In genomic region chr5:178368278-178368677, GRCh38 we compare ENCODE assay signal across 15 cellular contexts.
"Had no signal": no experiment of that assay in that cellular context is flagged by ENCODE, and none has a peak within 500 bp of the region (broad histone marks: within the 10 kb centered on the region; RNA-seq: fewer than 3 reads in every experiment).

No MANE protein-coding gene starts in this region.

- H3K4me1 Mint-ChIP-seq: activated CD4-positive, alpha-beta memory T cell treated with anti-CD3 and anti-CD28 coated beads, Interleukin-2, amount 10 ng/mL, durations not matched to agents 7 days and 5 days had no signal

- H3K27me3 ChIP-seq: ascending aorta, heart right ventricle had no signal

- H3K79me2 ChIP-seq: parathyroid adenoma had no signal

- H3K9me3 Mint-ChIP-seq: activated CD4-positive, alpha-beta memory T cell treated with anti-CD3 and anti-CD28 coated beads, Interleukin-2, amount 10 ng/mL, durations not matched to agents 7 days and 5 days; T-helper 1 cell treated with Interleukin-12 subunit alpha and Interleukin-12 subunit beta and Interleukin-4 antibody, amounts not matched to agents 30 μg/mL and 1 μg/mL, for 36 hours had no signal

- H3K4me3 ChIP-seq: ascending aorta, gastrocnemius medialis, heart right ventricle, lower lobe of right lung, thoracic aorta had no signal

- H3K4me3 Mint-ChIP-seq: activated CD4-positive, alpha-beta memory T cell treated with anti-CD3 and anti-CD28 coated beads, Interleukin-2, amount 10 ng/mL, durations not matched to agents 7 days and 5 days; mesothelial cell of epicardium; T-helper 1 cell treated with Interleukin-12 subunit alpha and Interleukin-12 subunit beta and Interleukin-4 antibody, amounts not matched to agents 30 μg/mL and 1 μg/mL, for 36 hours; WTC11 had no signal

- H3K9me3 ChIP-seq: ascending aorta, gastrocnemius medialis, heart right ventricle, lower lobe of right lung, thoracic aorta had no signal

- H3K27ac ChIP-seq: ascending aorta, epithelial cell of prostate, gastrocnemius medialis, heart right ventricle, lower lobe of right lung, parathyroid adenoma, thoracic aorta had no signal

- H3K4me1 ChIP-seq: gastrocnemius medialis, lower lobe of right lung, parathyroid adenoma had no signal

- DNase-seq: activated CD4-positive, alpha-beta memory T cell treated with anti-CD3 and anti-CD28 coated beads, Interleukin-2, amount 10 ng/mL, durations not matched to agents 7 days and 5 days; activated CD4-positive, alpha-beta T cell treated with anti-CD3 and anti-CD28 coated beads for 4 hours; gastrocnemius medialis; heart right ventricle; left cardiac atrium; lower lobe of right lung; stimulated activated CD4-positive, alpha-beta T cell treated with anti-CD3 and anti-CD28 coated beads, Interleukin-12 subunit alpha, Interleukin-12 subunit beta, amount 100 ng/mL, for 4 hours; stimulated activated CD4-positive, alpha-beta T cell treated with anti-CD3 and anti-CD28 coated beads, Interleukin-2, amount 100 ng/mL, for 24 hours had no signal

- H3K36me3 ChIP-seq: ascending aorta, gastrocnemius medialis, heart right ventricle, lower lobe of right lung, thoracic aorta had no signal

- H2AFZ ChIP-seq: parathyroid adenoma had no signal

- H3K27ac Mint-ChIP-seq: activated CD4-positive, alpha-beta memory T cell treated with anti-CD3 and anti-CD28 coated beads, Interleukin-2, amount 10 ng/mL, durations not matched to agents 7 days and 5 days; mesothelial cell of epicardium; T-helper 1 cell treated with Interleukin-12 subunit alpha and Interleukin-12 subunit beta and Interleukin-4 antibody, amounts not matched to agents 30 μg/mL and 1 μg/mL, for 36 hours had no signal

- H3K36me3 Mint-ChIP-seq: mesothelial cell of epicardium had no signal

- H3K9ac ChIP-seq: parathyroid adenoma had no signal

- H3K27me3 Mint-ChIP-seq: activated CD4-positive, alpha-beta memory T cell treated with anti-CD3 and anti-CD28 coated beads, Interleukin-2, amount 10 ng/mL, durations not matched to agents 7 days and 5 days had no signal

- ATAC-seq: gastrocnemius medialis, left cardiac atrium, lower lobe of right lung, WTC11 had no signal
